Comparison of ENCODE assay signal across 20 cellular contexts in genomic region chr2:172829229-172829628, GRCh38.
DNase-seq lines count a peak whose midpoint lies in the region; TF ChIP-seq lines count a peak whose summit lies in the region.
"Had no signal": no experiment of that assay in that cellular context is flagged by ENCODE, and none has a peak within 500 bp of the region (broad histone marks: within the 10 kb centered on the region; RNA-seq: fewer than 3 reads in every experiment).

No MANE protein-coding gene starts in this region.

- H3K9me3 Mint-ChIP-seq in mesothelial cell of epicardium: no peaks in the 10 kb centered on the region
- H3K9me3 Mint-ChIP-seq: CD4-positive, alpha-beta T cell; H9 had no signal

- H3K27me3 ChIP-seq in brain microvascular endothelial cell (replicated peaks): no peaks in the 10 kb centered on the region
- H3K27me3 ChIP-seq: cardiac muscle cell, left lung, sigmoid colon had no signal

- no peak overlapping the region for H3K27ac ChIP-seq in brain microvascular endothelial cell
- H3K27ac ChIP-seq: cardiac muscle cell, left lung, sigmoid colon had no signal

- H3K36me3 ChIP-seq in brain microvascular endothelial cell (replicated peaks): no peaks in the 10 kb centered on the region
- H3K36me3 ChIP-seq: cardiac muscle cell, left lung, sigmoid colon had no signal

- no peak overlapping the region for H3K4me3 Mint-ChIP-seq in mesothelial cell of epicardium
- H3K4me3 Mint-ChIP-seq: CD4-positive, alpha-beta T cell; H9; neural crest cell had no signal

- no peaks in the 10 kb centered on the region for H3K36me3 Mint-ChIP-seq in mesothelial cell of epicardium

- TF ChIP-seq CTCF in brain microvascular endothelial cell (IDR thresholded peaks at IDR 0.05; ENCODE audit: low read depth, low read length, missing control alignments): no peak
- TF ChIP-seq CTCF in mesothelial cell of epicardium (IDR thresholded peaks at IDR 0.05; ENCODE audit: unreplicated experiment): no peak

- peak overlapping the region; percentile 73 for H3K27ac Mint-ChIP-seq in mesothelial cell of epicardium
- H3K27ac Mint-ChIP-seq: CD4-positive, alpha-beta T cell; H9 had no signal

- no peak overlapping the region for H3K4me3 ChIP-seq in brain microvascular endothelial cell (ENCODE audit: low read depth, low read length)
- H3K4me3 ChIP-seq: cardiac muscle cell, left lung, sigmoid colon had no signal

- no peaks in the 10 kb centered on the region for H3K27me3 Mint-ChIP-seq in mesothelial cell of epicardium (ENCODE audit: low read depth)

- H3K4me1 Mint-ChIP-seq in mesothelial cell of epicardium: peaks cover 16% of the 10 kb centered on the region
- H3K4me1 Mint-ChIP-seq: H9, neural crest cell had no signal

- in situ Hi-C loops in brain microvascular endothelial cell (cut with HindIII; ENCODE audit: low pct_ligation_motif_present, low sequenced_read_pairs): no loop called here

- DNase-seq in EL: peak; percentile 97
- peak; percentile 98 for DNase-seq in NCI-H226
- DNase-seq in brain microvascular endothelial cell: peak; percentile 95
- no peak for DNase-seq in mesothelial cell of epicardium (ENCODE audit: low spot score in 2 of 2, unreplicated experiment in 2 of 2)
- DNase-seq in SK-N-DZ (ENCODE audit: low spot score): no peak
- no peak for DNase-seq in NCI-H2196 (lab: John Stamatoyannopoulos, UW; ENCODE audit: unreplicated experiment)
- DNase-seq in activated naive CD4-positive, alpha-beta T cell treated with anti-CD3 and anti-CD28 coated beads, Interleukin-2, amount 50 U/mL, for 16 hours: no peak
- no peak for DNase-seq in NOMO-1 treated with DMSO at 0.1 percent for 48 hours (lab: John Stamatoyannopoulos, UW; ENCODE audit: unreplicated experiment)
- DNase-seq: activated effector memory CD4-positive, alpha-beta T cell treated with anti-CD3 and anti-CD28 coated beads, Interleukin-2, amount 50 U/mL, for 16 hours; CD4-positive, alpha-beta T cell; GF-D8; H9; head of caudate nucleus; left lung; NCI-H1417; NCI-H510A; sigmoid colon; stimulated activated naive CD4-positive, alpha-beta T cell treated with Interleukin-2 at 50 U/mL for 16 hours had no signal

Comparison
In these comparisons a context has a peak if more than half of its experiments do, and no peak if none do; other contexts are left out.
1. DNase-seq: peak in EL (single experiment), NCI-H226 (single experiment) and brain microvascular endothelial cell (single experiment); none in mesothelial cell of epicardium (0 of 2), SK-N-DZ (single experiment), NCI-H2196 (single experiment), activated naive CD4-positive, alpha-beta T cell treated with anti-CD3 and anti-CD28 coated beads, Interleukin-2, amount 50 U/mL, for 16 hours (single experiment) and NOMO-1 treated with DMSO at 0.1 percent for 48 hours (single experiment).